ENCODE assay signal across 2 cellular contexts in genomic region chr10:103210262-103210661, GRCh38. TPM values are rescaled to one million over a fixed set of nuclear protein-coding genes. Genes with fewer than 3 reads are reported as not detected.
"Had no signal": no experiment of that assay in that cellular context is flagged by ENCODE, and none has a peak within 500 bp of the region (broad histone marks: within the 10 kb centered on the region; RNA-seq: fewer than 3 reads in every experiment).

No MANE protein-coding gene starts in this region.

RNA-seq across cellular contexts. Expression of gene RPEL1, which starts 35.4 kb away (rescaled TPM):
- total RNA-seq: HT1080 had no signal
- polyA plus RNA-seq: IgD-negative memory B cell had no signal
